ENCODE assay signal across 1 cellular context in genomic region chr6:146876271-146877151, GRCh38.
TF ChIP-seq lines count a peak whose summit lies in the region.

No MANE protein-coding gene starts in this region.

TF ChIP-seq in K562, 482 proteins besides CTCF, POLR2A, EP300 and RAD21 (continued from another document and continues in another):
- peak; percentile 96 for TF ChIP-seq CBFA2T3 (IDR thresholded peaks at IDR 0.05)
- peak; percentile 92 for TF ChIP-seq CBFA2T2 (conservative IDR thresholded peaks at IDR 0.05)
- TF ChIP-seq FOXM1 (IDR thresholded peaks at IDR 0.05; ENCODE audit: low read depth): peak; percentile 98
- TF ChIP-seq FOXM1 (CRISPR knock-in tag; IDR thresholded peaks at IDR 0.05; ENCODE audit: low read depth): no peak
- 0 out of 2 replicates have a peak, but pooled peaks have one; percentile 54 for TF ChIP-seq KLF10 (CRISPR knock-in tag; IDR thresholded peaks at IDR 0.05)
- TF ChIP-seq ZNF780A (CRISPR knock-in tag; IDR thresholded peaks at IDR 0.05): peak; percentile 63; the same call in 1 of the 2 replicates
- TF ChIP-seq ZNF395 (CRISPR knock-in tag; IDR thresholded peaks at IDR 0.05): peak; percentile 95
- TF ChIP-seq ZNF140 (CRISPR knock-in tag; IDR thresholded peaks at IDR 0.05): no peak
- TF ChIP-seq ZBTB43 (CRISPR knock-in tag; IDR thresholded peaks at IDR 0.05): no peak
- peak; percentile 69 for TF ChIP-seq ELF1 (tag; IDR thresholded peaks at IDR 0.05)
- TF ChIP-seq EP400 (IDR thresholded peaks at IDR 0.05): peak; percentile 84; the same call in 1 of the 2 replicates
- TF ChIP-seq ZNF354B (CRISPR knock-in tag; IDR thresholded peaks at IDR 0.05): no peak
- TF ChIP-seq PML (IDR thresholded peaks at IDR 0.05; ENCODE audit: low read length): peak; percentile 93
- peak; percentile 69; the same call in 1 of the 2 replicates for TF ChIP-seq ZNF24 (IDR thresholded peaks at IDR 0.05)
- peak; percentile 82 for TF ChIP-seq BHLHE40 (IDR thresholded peaks at IDR 0.05; ENCODE audit: low read length)
- peak; percentile 76 for TF ChIP-seq KLF6 (CRISPR knock-in tag; IDR thresholded peaks at IDR 0.05; ENCODE audit: borderline replicate concordance)
- no peak for TF ChIP-seq ZNF512 (tag; IDR thresholded peaks at IDR 0.05)
- TF ChIP-seq RCOR1 (IDR thresholded peaks at IDR 0.05; ENCODE audit: borderline replicate concordance in 1 of 2, low read depth in 2 of 2, low read length in 2 of 2): peak; percentile 91 to 97
- TF ChIP-seq NKRF (IDR thresholded peaks at IDR 0.05; ENCODE audit: borderline replicate concordance): no peak
- TF ChIP-seq ETV5 (CRISPR knock-in tag; IDR thresholded peaks at IDR 0.05; ENCODE audit: low read depth): peak; percentile 99
- TF ChIP-seq PRDM10 (IDR thresholded peaks at IDR 0.05; ENCODE audit: partially characterized antibody): peak; percentile 32
- TF ChIP-seq DDX20 (tag; IDR thresholded peaks at IDR 0.05; ENCODE audit: low read depth): peak; percentile 78; the same call in 1 of the 2 replicates
- TF ChIP-seq RBM25 (IDR thresholded peaks at IDR 0.05; ENCODE audit: low read depth, low read length, severe bottlenecking): peak; percentile 70
- peak; percentile 93 to 96 for TF ChIP-seq NCOA2 (IDR thresholded peaks at IDR 0.05; ENCODE audit: partially characterized antibody in 2 of 2)
- TF ChIP-seq TEAD4 (IDR thresholded peaks at IDR 0.05; ENCODE audit: low read length): peak; percentile 98
- no peak for TF ChIP-seq TEAD4 (CRISPR knock-in tag; IDR thresholded peaks at IDR 0.05; ENCODE audit: borderline replicate concordance)
- peak; percentile 97 for TF ChIP-seq CTBP1 (IDR thresholded peaks at IDR 0.05; ENCODE audit: borderline replicate concordance)
- 0 out of 2 replicates have a peak, but pooled peaks have one; percentile 7 for TF ChIP-seq IFI16 (CRISPR knock-in tag; IDR thresholded peaks at IDR 0.05)
- TF ChIP-seq ZNF274 (IDR thresholded peaks at IDR 0.05; ENCODE audit: borderline replicate concordance, low read depth, low read length): no peak
- no peak; the same call in 1 of the 2 replicates for TF ChIP-seq NFE2L1 (tag; IDR thresholded peaks at IDR 0.05; ENCODE audit: borderline replicate concordance, low read depth)
- no peak for TF ChIP-seq ZNF436 (CRISPR knock-in tag; IDR thresholded peaks at IDR 0.05)
- TF ChIP-seq TAF1 (IDR thresholded peaks at IDR 0.05; ENCODE audit: control insufficient read depth, extremely low read depth, insufficient read depth, low read length, severe bottlenecking): peak; percentile 56
- 0 out of 2 replicates have a peak, but pooled peaks have one; percentile 27 for TF ChIP-seq ZBTB17 (CRISPR knock-in tag; IDR thresholded peaks at IDR 0.05)
- peak; percentile 68; the same call in 1 of the 2 replicates for TF ChIP-seq SMARCA5 (IDR thresholded peaks at IDR 0.05)
- peak in 1 of 2 experiments; percentile 94; a peak in 2 of 3 replicates for TF ChIP-seq CBX3 (IDR thresholded peaks at IDR 0.05; ENCODE audit: borderline replicate concordance in 1 of 2, low read length in 2 of 2)
- no peak for TF ChIP-seq ARHGAP35 (IDR thresholded peaks at IDR 0.05; ENCODE audit: partially characterized antibody)
- TF ChIP-seq CBFB (CRISPR knock-in tag; IDR thresholded peaks at IDR 0.05): no peak
- TF ChIP-seq ZNF384 (IDR thresholded peaks at IDR 0.05; ENCODE audit: low read depth, low read length): peak; percentile 23; the same call in 1 of the 2 replicates
- TF ChIP-seq KHSRP (IDR thresholded peaks at IDR 0.05): peak; percentile 76
- peak; percentile 64 for TF ChIP-seq E2F8 (IDR thresholded peaks at IDR 0.05; ENCODE audit: low read depth, partially characterized antibody)
- TF ChIP-seq HIVEP1 (CRISPR knock-in tag; IDR thresholded peaks at IDR 0.05): peak; percentile 80
- TF ChIP-seq E2F3 (CRISPR knock-in tag; IDR thresholded peaks at IDR 0.05): 0 out of 2 replicates have a peak, but pooled peaks have one; percentile 55
- peak; percentile 82; the same call in 1 of the 2 replicates for TF ChIP-seq GTF2E2 (tag; IDR thresholded peaks at IDR 0.05)
- peak; percentile 84 for TF ChIP-seq MAFF (IDR thresholded peaks at IDR 0.05; ENCODE audit: low read length)
- TF ChIP-seq DEAF1 (CRISPR knock-in tag; IDR thresholded peaks at IDR 0.05): no peak
- no peak for TF ChIP-seq ZNF324 (CRISPR knock-in tag; IDR thresholded peaks at IDR 0.05)
- TF ChIP-seq KDM4B (IDR thresholded peaks at IDR 0.05; ENCODE audit: borderline replicate concordance in 2 of 2, low read depth in 1 of 2): no peak
- TF ChIP-seq VEZF1 (CRISPR knock-in tag; IDR thresholded peaks at IDR 0.05): peak; percentile 80
- peak; percentile 88 for TF ChIP-seq C11orf30 (IDR thresholded peaks at IDR 0.05; ENCODE audit: low read depth)
- peak; percentile 94; the same call in 1 of the 2 replicates for TF ChIP-seq BRD4 (IDR thresholded peaks at IDR 0.05)
